In the genomic region with DNA sequence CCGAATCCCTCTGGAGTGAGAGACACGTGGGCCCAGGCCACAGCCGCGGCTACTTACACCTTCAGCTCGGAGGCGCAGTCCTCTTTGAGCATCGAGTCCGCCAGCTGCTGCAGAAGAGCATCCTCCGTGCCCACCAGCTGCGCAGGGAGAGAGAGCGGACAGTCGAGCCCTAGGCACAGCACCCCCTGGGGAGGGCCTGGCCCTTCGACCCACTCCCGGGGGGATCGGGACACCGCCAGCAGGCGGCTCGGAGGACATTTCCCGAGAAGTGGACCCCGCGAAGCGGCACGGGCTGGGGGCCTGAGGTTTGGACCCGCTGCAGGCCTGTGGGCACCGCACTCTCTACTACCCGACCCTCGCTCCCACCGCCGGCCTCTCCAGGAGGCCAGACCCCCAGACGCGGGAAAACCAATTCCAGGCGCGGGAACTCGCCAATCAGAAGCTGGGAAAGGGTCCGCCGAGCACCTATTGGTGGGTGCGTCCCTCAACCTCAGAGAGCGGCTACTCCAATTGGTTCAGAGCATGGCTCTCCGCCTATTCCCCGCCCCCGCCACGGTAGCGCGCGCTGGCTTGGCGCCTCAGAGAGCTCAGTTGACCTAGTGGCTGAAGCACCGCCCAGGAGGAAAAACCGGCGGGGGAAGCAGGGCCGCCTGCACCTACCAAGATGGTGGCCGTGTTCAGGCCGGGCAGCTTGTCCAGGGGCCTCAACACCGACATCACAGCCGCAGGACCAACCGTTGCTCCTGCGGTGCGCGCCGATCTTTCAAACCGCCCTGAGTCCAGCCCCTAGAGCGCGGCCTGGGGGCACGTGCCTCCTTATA, we compare ENCODE assay signal across 8 cellular contexts. TPM values are rescaled to one million over a fixed set of nuclear protein-coding genes. Genes with fewer than 3 reads are reported as not detected.
DNase-seq lines count a peak whose midpoint lies in the region; ATAC-seq and TF ChIP-seq lines count a peak whose summit lies in the region.

A gene with protein sequence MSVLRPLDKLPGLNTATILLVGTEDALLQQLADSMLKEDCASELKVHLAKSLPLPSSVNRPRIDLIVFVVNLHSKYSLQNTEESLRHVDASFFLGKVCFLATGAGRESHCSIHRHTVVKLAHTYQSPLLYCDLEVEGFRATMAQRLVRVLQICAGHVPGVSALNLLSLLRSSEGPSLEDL (minus strand): TSS at position 793 of the 821 bp plus-strand sequence. CDS start 76 bp downstream, at position 717.

- no peaks in the 10 kb centered on the region for H4K20me1 ChIP-seq in mammary epithelial cell (ENCODE audit: insufficient read depth, low read length)

- in situ Hi-C loops in mammary epithelial cell (cut with MboI; ENCODE audit: low sequenced_read_pairs in 2 of 2), result no loop called here

- dilution Hi-C loops in mammary epithelial cell (cut with HindIII; ENCODE audit: low sequenced_read_pairs), result no loop called here

- peak within 1 kb of the TSS; percentile 88 for H2AFZ ChIP-seq in mammary epithelial cell (ENCODE audit: low read depth, low read length)

- ATAC-seq in GM18873 (IDR thresholded peaks at IDR 0.05; ENCODE audit: low FRiP score, unreplicated experiment) (peak; percentile 54), HG03135 (IDR thresholded peaks at IDR 0.05; ENCODE audit: unreplicated experiment) (peak; percentile 78)

- BruUV-seq in mammary epithelial cell (replicated peaks; lab: Mats Ljungman, UMichigan), result no TSS peak

- H3K27me3 ChIP-seq in WERI-Rb-1 (ENCODE audit: insufficient read depth, low read depth, severe bottlenecking) (no peaks in the 10 kb centered on the region), mammary epithelial cell (ENCODE audit: insufficient read depth, low read length) (no peaks in the 10 kb centered on the region), iPS-20b (ENCODE audit: insufficient read depth, low read length) (no peaks in the 10 kb centered on the region), skeletal muscle tissue (ENCODE audit: control insufficient read depth in 3 of 3, insufficient read depth in 3 of 3, low read length in 3 of 3) (peaks cover 0 to 10% (median 0%) of the 10 kb centered on the region in 3 donors)

- H3K4me2 ChIP-seq in mammary epithelial cell (ENCODE audit: insufficient read depth, low read depth, low read length), result peak within 1 kb of the TSS; percentile 88

- WGBS in mammary epithelial cell (ENCODE audit: low coverage, missing lambda C conversion rate), result 3% methylated on average over 27 of the region's 63 CpGs

- TF ChIP-seq CTCF in WERI-Rb-1 (IDR thresholded peaks at IDR 0.05; ENCODE audit: low read depth, low read length) (peak; percentile 12; the same call in 1 of the 2 replicates), mammary epithelial cell (conservative IDR thresholded peaks at IDR 0.05 in 1 of 2, IDR thresholded peaks at IDR 0.05 in 1 of 2; ENCODE audit: extremely low read depth in 1 of 2, insufficient read depth in 1 of 2, low read depth in 1 of 2, low read length in 2 of 2) (peak in 1 of 2 donors; percentile 30)

- no peaks in the 10 kb centered on the region for H3K9me3 ChIP-seq in WERI-Rb-1 (ENCODE audit: severe bottlenecking)
- H3K9me3 ChIP-seq in mammary epithelial cell (replicated peaks; ENCODE audit: insufficient read depth, low read length), result no peaks in the 10 kb centered on the region
- no peaks in the 10 kb centered on the region for H3K9me3 ChIP-seq in iPS-20b (ENCODE audit: insufficient read depth, low read depth, low read length)
- H3K9me3 ChIP-seq in skeletal muscle tissue (ENCODE audit: control insufficient read depth in 3 of 3, low read length in 3 of 3), result no peaks in the 10 kb centered on the region

- H3K36me3 ChIP-seq in WERI-Rb-1 (peaks cover 48% of the 10 kb centered on the region), mammary epithelial cell (ENCODE audit: insufficient read depth, low read length) (peaks cover 10% of the 10 kb centered on the region), iPS-20b (ENCODE audit: insufficient read depth, low read depth, low read length) (peaks cover 33% of the 10 kb centered on the region), skeletal muscle tissue (ENCODE audit: control insufficient read depth in 3 of 3, insufficient read depth in 3 of 3, low read length in 3 of 3) (no peaks in the 10 kb centered on the region)

- CTCF ChIA-PET in mammary epithelial cell (lab: Charles Lee; ENCODE audit: low non-redundant PET), result interaction anchor here (0.5 to 0.7 kb wide), 7 partner anchors 18 to 527 kb away, joined by 3 to 7 read pairs (median 3); no protein-coding TSS in a partner anchor

- DNase-seq in AG08395 (ENCODE audit: low spot score) (peak; percentile 96), NCI-H2196 treated with DMSO at 0.1 percent for 48 hours (lab: John Stamatoyannopoulos, UW; ENCODE audit: unreplicated experiment) (peak; percentile 93), WERI-Rb-1 (peak; percentile 97), mammary epithelial cell (peak; percentile 94)

- peaks cover 14% of the 10 kb centered on the region for H3K79me2 ChIP-seq in mammary epithelial cell (ENCODE audit: insufficient read depth, low read length)

- H3K9ac ChIP-seq in mammary epithelial cell (ENCODE audit: insufficient read depth, low read length), result peak within 1 kb of the TSS; percentile 60
- H3K9ac ChIP-seq in iPS-20b (ENCODE audit: low read depth, low read length), result peak within 1 kb of the TSS; percentile 93
- peak within 1 kb of the TSS; percentile 55 to 76 (median 70) for H3K9ac ChIP-seq in skeletal muscle tissue (ENCODE audit: low read depth in 1 of 3, low read length in 3 of 3)

- H3K4me1 ChIP-seq in mammary epithelial cell (ENCODE audit: insufficient read depth, low read length) (peaks cover 10% of the 10 kb centered on the region), iPS-20b (ENCODE audit: insufficient read depth, low read length) (peaks cover 7% of the 10 kb centered on the region; the same call in 1 of the 2 replicates), skeletal muscle tissue (ENCODE audit: control insufficient read depth in 3 of 3, insufficient read depth in 3 of 3, low read length in 3 of 3) (peaks cover 14 to 22% (median 18%) of the 10 kb centered on the region in 3 donors)

- peak within 1 kb of the TSS; percentile 83 for H3K4me3 ChIP-seq in WERI-Rb-1 (ENCODE audit: low read depth, low read length)
- H3K4me3 ChIP-seq in mammary epithelial cell (replicated peaks in 1 of 3; ENCODE audit: insufficient read depth in 1 of 3, low read depth in 2 of 3, low read length in 3 of 3), result peak within 1 kb of the TSS; percentile 47 to 98 (median 62)
- H3K4me3 ChIP-seq in iPS-20b (ENCODE audit: low read length), result peak within 1 kb of the TSS; percentile 90
- peak within 1 kb of the TSS; percentile 86 to 94 (median 90) for H3K4me3 ChIP-seq in skeletal muscle tissue (ENCODE audit: low read length in 3 of 3)

- intact Hi-C loops in mammary epithelial cell (cut with micrococcal nuclease), result no loop called here

- peak within 1 kb of the TSS; percentile 98 for H3K27ac ChIP-seq in WERI-Rb-1
- H3K27ac ChIP-seq in mammary epithelial cell (ENCODE audit: insufficient read depth, low read depth, low read length), result peak within 1 kb of the TSS; percentile 48
- peak within 1 kb of the TSS; percentile 51 for H3K27ac ChIP-seq in iPS-20b (ENCODE audit: low read length)
- peak within 1 kb of the TSS; percentile 20 for H3K27ac ChIP-seq in skeletal muscle tissue (ENCODE audit: low read depth, low read length)

RNA-seq across cellular contexts. Expression of the gene that starts here (rescaled TPM):
- total RNA-seq in mammary epithelial cell (10 to 100 TPM in 1 of 2 donors, under 1 TPM in 1; 0.50 to 20.0 TPM), skeletal muscle tissue (5.7 TPM)
- polyA plus RNA-seq in mammary epithelial cell, result 38.2 TPM
- 24.8 TPM for polyA minus RNA-seq in mammary epithelial cell

Comparison
In these comparisons a context has a peak if more than half of its experiments do, and no peak if none do; other contexts are left out.
1. Peak in every context shown above with its lines: DNase-seq, ATAC-seq, H3K4me3 ChIP-seq and H3K27ac ChIP-seq.
2. H3K27ac ChIP-seq: peak in every context shown above with its lines; median percentile 98 in WERI-Rb-1; 51 in iPS-20b; 48 in mammary epithelial cell; 20 in skeletal muscle tissue.